Comparison of ENCODE assay signal across 19 cellular contexts in genomic region chr3:123372789-123373534, GRCh38.
A peak's percentile ranks its signal among the peaks of the same experiment; 100 is the strongest.
DNase-seq lines count a peak whose midpoint lies in the region; ATAC-seq and TF ChIP-seq lines count a peak whose summit lies in the region.
"Had no signal": no experiment of that assay in that cellular context is flagged by ENCODE, and none has a peak within 500 bp of the region (broad histone marks: within the 10 kb centered on the region; RNA-seq: fewer than 3 reads in every experiment).

No MANE protein-coding gene starts in this region.

- H3K36me3 ChIP-seq in spleen = no peaks in the 10 kb centered on the region

- TF ChIP-seq POLR2A in spleen (IDR thresholded peaks at IDR 0.05) = no peak

- H3K9me3 ChIP-seq in spleen = peaks cover 0 to 15% (median 0%) of the 10 kb centered on the region in 8 donors

- intact Hi-C loops in left ventricle myocardium superior (cut with micrococcal nuclease) = loop anchor here (10.0 kb wide), 1 partner anchor 72 kb away; the partner anchor contains the start of gene ADCY5
- intact Hi-C loops in spleen (cut with DNase I; ENCODE audit: low total_unique reads) = no loop called here

- H3K27ac ChIP-seq in coronary artery (peak overlapping the region; percentile 64 to 71), spleen (peak overlapping the region in 2 of 8 donors; percentile 13 to 30)

- no peak for TF ChIP-seq CTCF in coronary artery (IDR thresholded peaks at IDR 0.05)
- TF ChIP-seq CTCF in spleen (IDR thresholded peaks at IDR 0.05 in 8 of 11, conservative IDR thresholded peaks at IDR 0.05 in 3 of 11) = no peak

- H3K4me1 ChIP-seq in spleen = peaks cover 0 to 18% (median 1%) of the 10 kb centered on the region in 6 donors

- peaks cover 0 to 22% (median 0%) of the 10 kb centered on the region in 7 donors for H3K27me3 ChIP-seq in spleen (replicated peaks in 1 of 7)

- 61 to 65% (median 63%) methylated on average over 9 of the region's 9 CpGs for WGBS in spleen, 5 donors

- DNase-seq in NCI-H1694 treated with DMSO at 0.1 percent for 48 hours (lab: John Stamatoyannopoulos, UW) (peak; percentile 78), coronary artery (ENCODE audit: low spot score) (no peak), left ventricle myocardium superior (no peak), spleen (peak; percentile 28)
- DNase-seq: activated CD8-positive, alpha-beta T cell treated with anti-CD3 and anti-CD28 coated beads for 36 hours; activated gamma-delta T cell; activated naive CD8-positive, alpha-beta T cell treated with anti-CD3 and anti-CD28 coated beads, Interleukin-2, amount 50 U/mL, for 24 hours; activated T-cell treated with anti-CD3 and anti-CD28 coated beads for 4 hours; cortex of kidney; GOT3; mammary epithelial cell; NCI-H2107; occipital lobe; PC-3; retina had no signal

- ATAC-seq in left ventricle myocardium superior (peak; percentile 46), GM18519 (IDR thresholded peaks at IDR 0.05; ENCODE audit: low FRiP score, unreplicated experiment) (no peak), HG03432 (IDR thresholded peaks at IDR 0.05; ENCODE audit: unreplicated experiment) (no peak), HG03565 (IDR thresholded peaks at IDR 0.05; ENCODE audit: unreplicated experiment) (no peak)
- ATAC-seq: activated CD4-positive, CD25-positive, alpha-beta regulatory T cell treated with anti-CD3 and anti-CD28 coated beads, Interleukin-2, amount 50 U/mL, for 24 hours; activated CD8-positive, alpha-beta T cell treated with anti-CD3 and anti-CD28 coated beads for 36 hours; activated naive CD8-positive, alpha-beta T cell treated with anti-CD3 and anti-CD28 coated beads, Interleukin-2, amount 50 U/mL, for 24 hours; PC-3 had no signal

- no peak overlapping the region for H3K4me3 ChIP-seq in coronary artery
- no peak overlapping the region for H3K4me3 ChIP-seq in spleen

Comparison
In these comparisons a context has a peak if more than half of its experiments do, and no peak if none do; other contexts are left out.
1. DNase-seq: peak in NCI-H1694 treated with DMSO at 0.1 percent for 48 hours (single experiment) and spleen (single experiment); none in coronary artery (single experiment) and left ventricle myocardium superior (single experiment).